Comparison of ENCODE assay signal across 1 cellular context in the genomic region with DNA sequence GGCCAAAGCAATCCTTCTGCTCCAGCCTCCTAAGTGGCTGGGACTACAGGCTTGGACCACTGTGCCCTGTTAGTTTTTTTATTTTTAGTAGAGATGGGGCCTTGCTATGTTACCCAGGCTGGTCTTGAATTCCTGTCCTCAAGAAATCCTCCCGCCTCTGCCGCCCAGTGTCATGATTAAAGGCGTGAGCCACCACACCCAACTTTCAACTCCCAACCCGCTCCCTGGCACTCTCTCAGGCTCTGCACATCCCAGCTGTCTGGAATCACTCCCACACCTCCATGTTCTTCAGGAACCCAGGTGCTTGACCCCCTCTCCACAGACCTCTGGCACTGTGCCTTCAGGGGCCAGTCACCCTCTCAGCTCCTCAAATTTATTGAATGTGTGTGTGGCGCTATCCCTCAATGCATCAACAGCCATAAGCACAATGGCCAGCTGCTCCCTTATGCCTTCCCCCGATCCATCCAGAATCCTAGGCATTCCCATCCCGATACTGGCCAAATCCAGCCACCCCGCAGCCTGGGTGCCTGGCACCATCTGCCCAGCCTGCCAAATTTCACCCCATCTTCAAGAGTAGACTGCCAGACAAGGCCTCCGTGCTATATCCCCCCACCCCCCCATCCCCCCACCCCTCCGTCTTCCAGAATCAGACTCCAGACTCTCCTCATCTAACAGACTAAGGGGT.
TF ChIP-seq lines count a peak whose summit lies in the region.

No MANE protein-coding gene starts in this region.

TF ChIP-seq in GM23338, 12 proteins besides CTCF, POLR2A, EP300 and RAD21 (continued from another document):
- TF ChIP-seq, protein P1, sequence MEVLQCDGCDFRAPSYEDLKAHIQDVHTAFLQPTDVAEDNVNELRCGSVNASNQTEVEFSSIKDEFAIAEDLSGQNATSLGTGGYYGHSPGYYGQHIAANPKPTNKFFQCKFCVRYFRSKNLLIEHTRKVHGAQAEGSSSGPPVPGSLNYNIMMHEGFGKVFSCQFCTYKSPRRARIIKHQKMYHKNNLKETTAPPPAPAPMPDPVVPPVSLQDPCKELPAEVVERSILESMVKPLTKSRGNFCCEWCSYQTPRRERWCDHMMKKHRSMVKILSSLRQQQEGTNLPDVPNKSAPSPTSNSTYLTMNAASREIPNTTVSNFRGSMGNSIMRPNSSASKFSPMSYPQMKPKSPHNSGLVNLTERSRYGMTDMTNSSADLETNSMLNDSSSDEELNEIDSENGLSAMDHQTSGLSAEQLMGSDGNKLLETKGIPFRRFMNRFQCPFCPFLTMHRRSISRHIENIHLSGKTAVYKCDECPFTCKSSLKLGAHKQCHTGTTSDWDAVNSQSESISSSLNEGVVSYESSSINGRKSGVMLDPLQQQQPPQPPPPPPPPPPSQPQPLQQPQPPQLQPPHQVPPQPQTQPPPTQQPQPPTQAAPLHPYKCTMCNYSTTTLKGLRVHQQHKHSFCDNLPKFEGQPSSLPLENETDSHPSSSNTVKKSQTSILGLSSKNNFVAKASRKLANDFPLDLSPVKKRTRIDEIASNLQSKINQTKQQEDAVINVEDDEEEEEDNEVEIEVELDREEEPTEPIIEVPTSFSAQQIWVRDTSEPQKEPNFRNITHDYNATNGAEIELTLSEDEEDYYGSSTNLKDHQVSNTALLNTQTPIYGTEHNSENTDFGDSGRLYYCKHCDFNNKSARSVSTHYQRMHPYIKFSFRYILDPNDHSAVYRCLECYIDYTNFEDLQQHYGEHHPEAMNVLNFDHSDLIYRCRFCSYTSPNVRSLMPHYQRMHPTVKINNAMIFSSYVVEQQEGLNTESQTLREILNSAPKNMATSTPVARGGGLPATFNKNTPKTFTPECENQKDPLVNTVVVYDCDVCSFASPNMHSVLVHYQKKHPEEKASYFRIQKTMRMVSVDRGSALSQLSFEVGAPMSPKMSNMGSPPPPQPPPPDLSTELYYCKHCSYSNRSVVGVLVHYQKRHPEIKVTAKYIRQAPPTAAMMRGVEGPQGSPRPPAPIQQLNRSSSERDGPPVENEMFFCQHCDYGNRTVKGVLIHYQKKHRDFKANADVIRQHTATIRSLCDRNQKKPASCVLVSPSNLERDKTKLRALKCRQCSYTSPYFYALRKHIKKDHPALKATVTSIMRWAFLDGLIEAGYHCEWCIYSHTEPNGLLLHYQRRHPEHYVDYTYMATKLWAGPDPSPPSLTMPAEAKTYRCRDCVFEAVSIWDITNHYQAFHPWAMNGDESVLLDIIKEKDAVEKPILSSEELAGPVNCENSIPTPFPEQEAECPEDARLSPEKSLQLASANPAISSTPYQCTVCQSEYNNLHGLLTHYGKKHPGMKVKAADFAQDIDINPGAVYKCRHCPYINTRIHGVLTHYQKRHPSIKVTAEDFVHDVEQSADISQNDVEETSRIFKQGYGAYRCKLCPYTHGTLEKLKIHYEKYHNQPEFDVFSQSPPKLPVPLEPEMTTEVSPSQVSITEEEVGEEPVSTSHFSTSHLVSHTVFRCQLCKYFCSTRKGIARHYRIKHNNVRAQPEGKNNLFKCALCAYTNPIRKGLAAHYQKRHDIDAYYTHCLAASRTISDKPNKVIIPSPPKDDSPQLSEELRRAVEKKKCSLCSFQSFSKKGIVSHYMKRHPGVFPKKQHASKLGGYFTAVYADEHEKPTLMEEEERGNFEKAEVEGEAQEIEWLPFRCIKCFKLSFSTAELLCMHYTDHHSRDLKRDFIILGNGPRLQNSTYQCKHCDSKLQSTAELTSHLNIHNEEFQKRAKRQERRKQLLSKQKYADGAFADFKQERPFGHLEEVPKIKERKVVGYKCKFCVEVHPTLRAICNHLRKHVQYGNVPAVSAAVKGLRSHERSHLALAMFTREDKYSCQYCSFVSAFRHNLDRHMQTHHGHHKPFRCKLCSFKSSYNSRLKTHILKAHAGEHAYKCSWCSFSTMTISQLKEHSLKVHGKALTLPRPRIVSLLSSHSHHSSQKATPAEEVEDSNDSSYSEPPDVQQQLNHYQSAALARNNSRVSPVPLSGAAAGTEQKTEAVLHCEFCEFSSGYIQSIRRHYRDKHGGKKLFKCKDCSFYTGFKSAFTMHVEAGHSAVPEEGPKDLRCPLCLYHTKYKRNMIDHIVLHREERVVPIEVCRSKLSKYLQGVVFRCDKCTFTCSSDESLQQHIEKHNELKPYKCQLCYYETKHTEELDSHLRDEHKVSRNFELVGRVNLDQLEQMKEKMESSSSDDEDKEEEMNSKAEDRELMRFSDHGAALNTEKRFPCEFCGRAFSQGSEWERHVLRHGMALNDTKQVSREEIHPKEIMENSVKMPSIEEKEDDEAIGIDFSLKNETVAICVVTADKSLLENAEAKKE (CRISPR knock-in tag; IDR thresholded peaks at IDR 0.05), result no peak
- TF ChIP-seq STAT1 (IDR thresholded peaks at IDR 0.05; ENCODE audit: unreplicated experiment) (no peak), NANOG (IDR thresholded peaks at IDR 0.05; ENCODE audit: borderline replicate concordance) (no peak), JUNB (IDR thresholded peaks at IDR 0.05; ENCODE audit: unreplicated experiment) (no peak), EZH2 (IDR thresholded peaks at IDR 0.05; ENCODE audit: low read depth, unreplicated experiment) (no peak), ZNF331 (CRISPR knock-in tag; IDR thresholded peaks at IDR 0.05; ENCODE audit: low read depth) (no peak), CREB1 (CRISPR knock-in tag; IDR thresholded peaks at IDR 0.05; ENCODE audit: low read depth) (no peak), ZNF114 (CRISPR knock-in tag; IDR thresholded peaks at IDR 0.05) (no peak), POLR2AphosphoS5 (IDR thresholded peaks at IDR 0.05; ENCODE audit: low read depth) (no peak)
- TF ChIP-seq, protein P2, sequence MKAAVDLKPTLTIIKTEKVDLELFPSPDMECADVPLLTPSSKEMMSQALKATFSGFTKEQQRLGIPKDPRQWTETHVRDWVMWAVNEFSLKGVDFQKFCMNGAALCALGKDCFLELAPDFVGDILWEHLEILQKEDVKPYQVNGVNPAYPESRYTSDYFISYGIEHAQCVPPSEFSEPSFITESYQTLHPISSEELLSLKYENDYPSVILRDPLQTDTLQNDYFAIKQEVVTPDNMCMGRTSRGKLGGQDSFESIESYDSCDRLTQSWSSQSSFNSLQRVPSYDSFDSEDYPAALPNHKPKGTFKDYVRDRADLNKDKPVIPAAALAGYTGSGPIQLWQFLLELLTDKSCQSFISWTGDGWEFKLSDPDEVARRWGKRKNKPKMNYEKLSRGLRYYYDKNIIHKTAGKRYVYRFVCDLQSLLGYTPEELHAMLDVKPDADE (IDR thresholded peaks at IDR 0.05), result no peak
- TF ChIP-seq, protein P3, sequence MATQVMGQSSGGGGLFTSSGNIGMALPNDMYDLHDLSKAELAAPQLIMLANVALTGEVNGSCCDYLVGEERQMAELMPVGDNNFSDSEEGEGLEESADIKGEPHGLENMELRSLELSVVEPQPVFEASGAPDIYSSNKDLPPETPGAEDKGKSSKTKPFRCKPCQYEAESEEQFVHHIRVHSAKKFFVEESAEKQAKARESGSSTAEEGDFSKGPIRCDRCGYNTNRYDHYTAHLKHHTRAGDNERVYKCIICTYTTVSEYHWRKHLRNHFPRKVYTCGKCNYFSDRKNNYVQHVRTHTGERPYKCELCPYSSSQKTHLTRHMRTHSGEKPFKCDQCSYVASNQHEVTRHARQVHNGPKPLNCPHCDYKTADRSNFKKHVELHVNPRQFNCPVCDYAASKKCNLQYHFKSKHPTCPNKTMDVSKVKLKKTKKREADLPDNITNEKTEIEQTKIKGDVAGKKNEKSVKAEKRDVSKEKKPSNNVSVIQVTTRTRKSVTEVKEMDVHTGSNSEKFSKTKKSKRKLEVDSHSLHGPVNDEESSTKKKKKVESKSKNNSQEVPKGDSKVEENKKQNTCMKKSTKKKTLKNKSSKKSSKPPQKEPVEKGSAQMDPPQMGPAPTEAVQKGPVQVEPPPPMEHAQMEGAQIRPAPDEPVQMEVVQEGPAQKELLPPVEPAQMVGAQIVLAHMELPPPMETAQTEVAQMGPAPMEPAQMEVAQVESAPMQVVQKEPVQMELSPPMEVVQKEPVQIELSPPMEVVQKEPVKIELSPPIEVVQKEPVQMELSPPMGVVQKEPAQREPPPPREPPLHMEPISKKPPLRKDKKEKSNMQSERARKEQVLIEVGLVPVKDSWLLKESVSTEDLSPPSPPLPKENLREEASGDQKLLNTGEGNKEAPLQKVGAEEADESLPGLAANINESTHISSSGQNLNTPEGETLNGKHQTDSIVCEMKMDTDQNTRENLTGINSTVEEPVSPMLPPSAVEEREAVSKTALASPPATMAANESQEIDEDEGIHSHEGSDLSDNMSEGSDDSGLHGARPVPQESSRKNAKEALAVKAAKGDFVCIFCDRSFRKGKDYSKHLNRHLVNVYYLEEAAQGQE (IDR thresholded peaks at IDR 0.05; ENCODE audit: unreplicated experiment), result no peak
